In genomic region chr9:136721339-136722092, GRCh38 we compare ENCODE assay signal across 9 cellular contexts. TPM values are rescaled to one million over a fixed set of nuclear protein-coding genes. Genes with fewer than 3 reads are reported as not detected.
DNase-seq lines count a peak whose midpoint lies in the region; ATAC-seq and TF ChIP-seq lines count a peak whose summit lies in the region.
"Had no signal": no experiment of that assay in that cellular context is flagged by ENCODE, and none has a peak within 500 bp of the region (broad histone marks: within the 10 kb centered on the region; RNA-seq: fewer than 3 reads in every experiment).

No MANE protein-coding gene starts in this region.

- no peak for TF ChIP-seq RAD21 in HCT116 (IDR thresholded peaks at IDR 0.05; ENCODE audit: low read depth)

- H3K4me3 ChIP-seq in HCT116 (replicated peaks in 1 of 2; ENCODE audit: low read depth in 1 of 2, low read length in 2 of 2): no peak overlapping the region
- no peak overlapping the region for H3K4me3 ChIP-seq in adrenal gland
- no peak overlapping the region for H3K4me3 ChIP-seq in CD8-positive, alpha-beta memory T cell (ENCODE audit: low read length)
- H3K4me3 ChIP-seq in testis: no peak overlapping the region

- H3K4me2 ChIP-seq in HCT116 (ENCODE audit: low read length): no peak overlapping the region

- peaks cover 19 to 33% of the 10 kb centered on the region in 2 experiments; a peak in 3 of 4 replicates for H3K36me3 ChIP-seq in HCT116 (ENCODE audit: control insufficient read depth in 1 of 2, insufficient read depth in 2 of 2, low read length in 2 of 2)
- peaks cover 0 to 41% of the 10 kb centered on the region in 2 donors for H3K36me3 ChIP-seq in adrenal gland (replicated peaks in 1 of 2)
- H3K36me3 ChIP-seq in CD8-positive, alpha-beta memory T cell (ENCODE audit: insufficient read depth, low read length): peaks cover 24% of the 10 kb centered on the region
- H3K36me3 ChIP-seq in testis (ENCODE audit: low read depth, missing control alignments): peaks cover 4% of the 10 kb centered on the region

- intact Hi-C loops in HCT116 (cut with micrococcal nuclease) (no loop called here), adrenal gland (cut with DNase I) (no loop called here), testis (cut with DNase I; ENCODE audit: low total_unique reads) (no loop called here)

- CTCF ChIA-PET in HCT116 (lab: Charles Lee): no interaction called here
- CTCF ChIA-PET in CD8-positive, alpha-beta memory T cell (lab: Charles Lee): no interaction called here

- peaks cover 32% of the 10 kb centered on the region; the same call in 1 of the 2 replicates for H4K20me1 ChIP-seq in HCT116 (ENCODE audit: insufficient read depth)

- 71 to 84% (median 81%) methylated on average over 7 to 30 of the region's 30 CpGs for WGBS in adrenal gland, 4 donors
- WGBS in testis, 2 donors: 83 to 100% methylated on average over 1 to 30 of the region's 30 CpGs

- H3K4me3 Mint-ChIP-seq in CD8-positive, alpha-beta memory T cell: peak overlapping the region in 1 of 7 donors; percentile 40
- H3K4me3 Mint-ChIP-seq: activated T-cell treated with anti-CD3 and anti-CD28 coated beads, Interleukin-2, amount 50 U/mL, for 72 hours had no signal

- peaks cover 9 to 43% of the 10 kb centered on the region in 2 experiments; a peak in 3 of 4 replicates for H3K4me1 ChIP-seq in HCT116 (ENCODE audit: control insufficient read depth in 1 of 2, insufficient read depth in 2 of 2, low read length in 2 of 2)
- H3K4me1 ChIP-seq in adrenal gland (replicated peaks in 1 of 2): peaks cover 3 to 7% of the 10 kb centered on the region in 2 donors
- peaks cover 12% of the 10 kb centered on the region for H3K4me1 ChIP-seq in CD8-positive, alpha-beta memory T cell (ENCODE audit: insufficient read depth, low read length)
- peaks cover 13% of the 10 kb centered on the region for H3K4me1 ChIP-seq in testis

- peak overlapping the region; percentile 35; the same call in 1 of the 2 replicates for H3K27ac ChIP-seq in HCT116 (ENCODE audit: low read depth, low read length)
- H3K27ac ChIP-seq in adrenal gland: peak overlapping the region in 1 of 5 donors; percentile 45
- H3K27ac ChIP-seq in CD8-positive, alpha-beta memory T cell (ENCODE audit: low read depth, low read length): no peak overlapping the region
- H3K27ac ChIP-seq in testis: no peak overlapping the region

- peaks cover 6 to 44% (median 8%) of the 10 kb centered on the region in 3 donors for H3K36me3 Mint-ChIP-seq in CD8-positive, alpha-beta memory T cell

- peaks cover 29% of the 10 kb centered on the region for H3K79me2 ChIP-seq in HCT116 (ENCODE audit: insufficient read depth, low read length)

- H3K27me3 ChIP-seq in HCT116 (ENCODE audit: insufficient read depth, low read length) (no peaks in the 10 kb centered on the region), adrenal gland (no peaks in the 10 kb centered on the region), testis (no peaks in the 10 kb centered on the region)
- H3K27me3 ChIP-seq in CD8-positive, alpha-beta memory T cell (ENCODE audit: insufficient read depth, low read length, poor library complexity, severe bottlenecking): no peaks in the 10 kb centered on the region

- RAD21 ChIA-PET in HCT116 (lab: Charles Lee; ENCODE audit: low non-redundant PET in 1 of 2, low total read pairs in 2 of 2, uncharacterized antibody in 2 of 2, unreplicated experiment in 2 of 2): no interaction called here

- POLR2A ChIA-PET in HCT116 (lab: Charles Lee): no interaction called here
- POLR2A ChIA-PET in CD8-positive, alpha-beta memory T cell (lab: Charles Lee): interaction anchor here (0.7 kb wide), 1 partner anchor 10 kb away, joined by 3 read pairs; no protein-coding TSS in a partner anchor

- TF ChIP-seq POLR2A in HCT116 (IDR thresholded peaks at IDR 0.05; ENCODE audit: borderline replicate concordance, extremely low read depth, insufficient read depth, insufficient read length): no peak
- TF ChIP-seq POLR2A in adrenal gland (IDR thresholded peaks at IDR 0.05): no peak
- TF ChIP-seq POLR2A in testis (IDR thresholded peaks at IDR 0.05): no peak

- no peaks in the 10 kb centered on the region for H3K9me2 ChIP-seq in HCT116 (ENCODE audit: insufficient read depth)

- peak; percentile 5; the same call in 1 of the 2 replicates for ATAC-seq in HCT116
- ATAC-seq in HG03175 (IDR thresholded peaks at IDR 0.05; ENCODE audit: unreplicated experiment): no peak

- H3K27me3 Mint-ChIP-seq in CD8-positive, alpha-beta memory T cell: peaks cover 2 to 4% of the 10 kb centered on the region in 2 donors

- H3K9ac ChIP-seq in HCT116 (ENCODE audit: low read length): no peak overlapping the region

- H3K9me3 ChIP-seq in HCT116 (ENCODE audit: control insufficient read depth in 1 of 2, insufficient read depth in 1 of 2, low read depth in 1 of 2, low read length in 2 of 2): no peaks in the 10 kb centered on the region
- H3K9me3 ChIP-seq in adrenal gland (replicated peaks in 1 of 3): no peaks in the 10 kb centered on the region
- H3K9me3 ChIP-seq in CD8-positive, alpha-beta memory T cell (ENCODE audit: low read length): no peaks in the 10 kb centered on the region
- no peaks in the 10 kb centered on the region for H3K9me3 ChIP-seq in testis

- DNase-seq in HCT116 (ENCODE audit: low read depth, low spot score): no peak
- DNase-seq in adrenal gland: peak in 4 of 7 donors; percentile 25 to 65 (median 39)
- DNase-seq in myocyte (ENCODE audit: low read depth): peak; percentile 55
- DNase-seq in CD8-positive, alpha-beta memory T cell: no peak
- no peak for DNase-seq in testis
- DNase-seq: activated T-cell treated with anti-CD3 and anti-CD28 coated beads, Interleukin-2, amount 50 U/mL, for 72 hours; NCI-H1417 treated with DMSO at 0.1 percent for 48 hours had no signal

- H3K27ac Mint-ChIP-seq in CD8-positive, alpha-beta memory T cell: peak overlapping the region in 2 of 8 donors; percentile 4 to 63
- H3K27ac Mint-ChIP-seq: activated T-cell treated with anti-CD3 and anti-CD28 coated beads, Interleukin-2, amount 50 U/mL, for 72 hours had no signal

- no peaks in the 10 kb centered on the region for H3K9me3 Mint-ChIP-seq in CD8-positive, alpha-beta memory T cell
- H3K9me3 Mint-ChIP-seq: activated T-cell treated with anti-CD3 and anti-CD28 coated beads, Interleukin-2, amount 50 U/mL, for 72 hours had no signal

- BruUV-seq in HCT116 (replicated peaks; lab: Mats Ljungman, UMichigan): no TSS peak

- peaks cover 14 to 30% (median 16%) of the 10 kb centered on the region in 3 donors for H3K4me1 Mint-ChIP-seq in CD8-positive, alpha-beta memory T cell

- H2AFZ ChIP-seq in HCT116 (ENCODE audit: low read depth, low read length, poor library complexity, severe bottlenecking): no peak overlapping the region

- TF ChIP-seq CTCF in HCT116 (IDR thresholded peaks at IDR 0.05 in 2 of 3, conservative IDR thresholded peaks at IDR 0.05 in 1 of 3; ENCODE audit: borderline replicate concordance in 1 of 3, insufficient read depth in 1 of 3, low read depth in 2 of 3, low read length in 2 of 3) (no peak), adrenal gland (IDR thresholded peaks at IDR 0.05) (no peak), testis (IDR thresholded peaks at IDR 0.05) (no peak)

TF ChIP-seq in HCT116, 20 proteins besides CTCF, POLR2A, EP300 and RAD21 (continues in another document):
- TF ChIP-seq SIN3A (IDR thresholded peaks at IDR 0.05; ENCODE audit: low read depth) (no peak), EGR1 (IDR thresholded peaks at IDR 0.05; ENCODE audit: low read depth) (no peak)

RNA-seq across cellular contexts. Expression of gene DIPK1B, which starts 9.1 kb away (rescaled TPM):
- total RNA-seq in HCT116 (2021; ENCODE audit: unreplicated experiment) (15.6 TPM), adrenal gland (10 to 100 TPM in 3 of 8 donors, 1 to 10 TPM in 5; 2.9 to 17.8 (median 5.4) TPM), myocyte (not detected in 2 replicates), testis (10 to 100 TPM; 28.7 to 36.2 TPM)
- 13.9 and 14.7 TPM in 2 replicates for polyA plus RNA-seq in HCT116 (2012)
- polyA plus RNA-seq in adrenal gland (10 to 100 TPM in 2 of 3 donors, 1 to 10 TPM in 1; 1.4 to 19.2 (median 16.3) TPM), testis (ENCODE audit: insufficient read depth, low read depth, low replicate concordance) (23.3 TPM)
- polyA plus RNA-seq in myocyte (2012): 0.28 TPM
- not detected for total RNA-seq in CD8-positive, alpha-beta memory T cell
- polyA plus RNA-seq in CD8-positive, alpha-beta memory T cell: not detected

RNA-seq across cellular contexts. Expression of gene LCN10, which starts 21.2 kb away (rescaled TPM):
- total RNA-seq in HCT116 (2021; ENCODE audit: unreplicated experiment) (not detected), adrenal gland (under 1 TPM in 2 of 8 donors, not detected in 6; 0.17 to 0.23 TPM), myocyte (not detected in 2 replicates), testis (10 to 100 TPM in 1 of 2 donors, 1 to 10 TPM in 1; 8.3 to 11.7 TPM)
- 0.07 TPM in 1 of 2 replicates, not detected in the other for polyA plus RNA-seq in HCT116 (2012)
- polyA plus RNA-seq in adrenal gland (1 to 10 TPM in 2 of 3 donors, under 1 TPM in 1; 0.11 to 9.5 (median 2.4) TPM), testis (ENCODE audit: insufficient read depth, low read depth, low replicate concordance) (8.7 TPM)
- polyA plus RNA-seq in myocyte (2012): not detected
- total RNA-seq in CD8-positive, alpha-beta memory T cell: 1 to 10 TPM; 1.1 to 1.2 TPM
- polyA plus RNA-seq in CD8-positive, alpha-beta memory T cell: 0.22 TPM
- total RNA-seq: kidney epithelial cell had no signal

RNA-seq across cellular contexts. Expression of gene LCN6, which starts 26.8 kb away (rescaled TPM):
- total RNA-seq in HCT116 (2021; ENCODE audit: unreplicated experiment): not detected
- not detected in 2 replicates for polyA plus RNA-seq in HCT116 (2012)
- 10 to 100 TPM in 1 of 8 donors, 1 to 10 TPM in 1, under 1 TPM in 2, not detected in 4; 0.43 to 25.4 (median 1.1) TPM for total RNA-seq in adrenal gland
- polyA plus RNA-seq in adrenal gland: 10 to 100 TPM in 1 of 3 donors, 1 to 10 TPM in 1, not detected in 1; 2.8 to 20.8 TPM
- not detected in 2 replicates for total RNA-seq in myocyte
- not detected for polyA plus RNA-seq in myocyte (2012)
- not detected for total RNA-seq in CD8-positive, alpha-beta memory T cell
- polyA plus RNA-seq in CD8-positive, alpha-beta memory T cell: not detected
- 10 to 100 TPM; 11.3 to 19.1 TPM for total RNA-seq in testis
- 7.8 TPM for polyA plus RNA-seq in testis (ENCODE audit: insufficient read depth, low read depth, low replicate concordance)
- total RNA-seq: activated T-cell treated with anti-CD3 and anti-CD28 coated beads, Interleukin-2, amount 50 U/mL, for 72 hours; kidney epithelial cell had no signal

RNA-seq across cellular contexts. Expression of gene AGPAT2, which starts 34.3 kb away (rescaled TPM):
- total RNA-seq in HCT116 (2021; ENCODE audit: unreplicated experiment) (86.0 TPM), adrenal gland (10 to 100 TPM; 31.7 to 84.5 (median 48.0) TPM), myocyte (21.3 and 35.5 TPM in 2 replicates), testis (10 to 100 TPM; 46.6 to 52.7 TPM)
- 84.7 and 91.2 TPM in 2 replicates for polyA plus RNA-seq in HCT116 (2012)
- polyA plus RNA-seq in adrenal gland (100 to 1,000 TPM in 2 of 3 donors, 1 to 10 TPM in 1; 6.4 to 274 (median 139) TPM), testis (ENCODE audit: insufficient read depth, low read depth, low replicate concordance) (34.2 TPM)
- polyA plus RNA-seq in myocyte (2012): 37.0 TPM
- total RNA-seq in CD8-positive, alpha-beta memory T cell: 10 to 100 TPM; 17.4 to 18.4 TPM
- polyA plus RNA-seq in CD8-positive, alpha-beta memory T cell: 32.5 TPM

RNA-seq across cellular contexts. Expression of gene LCN8, which starts 36.5 kb away (rescaled TPM):
- total RNA-seq in HCT116 (2021; ENCODE audit: unreplicated experiment) (not detected), adrenal gland (not detected), myocyte (0.21 TPM in 1 of 2 replicates, not detected in the other), testis (not detected)
- polyA plus RNA-seq in HCT116 (2012): not detected in 2 replicates
- polyA plus RNA-seq in adrenal gland (not detected), testis (ENCODE audit: insufficient read depth, low read depth, low replicate concordance) (2.0 TPM)
- polyA plus RNA-seq in myocyte (2012): 0.14 TPM
- not detected for total RNA-seq in CD8-positive, alpha-beta memory T cell
- polyA plus RNA-seq in CD8-positive, alpha-beta memory T cell: not detected
- total RNA-seq: activated T-cell treated with anti-CD3 and anti-CD28 coated beads, Interleukin-2, amount 50 U/mL, for 72 hours; kidney epithelial cell had no signal

Comparison
In these comparisons a context has a peak if more than half of its experiments do, and no peak if none do; other contexts are left out.
1. DNase-seq: peak in adrenal gland (4 of 7) and myocyte (single experiment); none in HCT116 (single experiment), CD8-positive, alpha-beta memory T cell (0 of 5) and testis (single experiment).